Comparison of ENCODE assay signal across 13 cellular contexts in genomic region chr1:30933874-30934252, GRCh38. TPM values are rescaled to one million over a fixed set of nuclear protein-coding genes. Genes with fewer than 3 reads are reported as not detected.
A peak's percentile ranks its signal among the peaks of the same experiment; 100 is the strongest.
DNase-seq lines count a peak whose midpoint lies in the region; ATAC-seq and TF ChIP-seq lines count a peak whose summit lies in the region.
"Had no signal": no experiment of that assay in that cellular context is flagged by ENCODE, and none has a peak within 500 bp of the region (broad histone marks: within the 10 kb centered on the region; RNA-seq: fewer than 3 reads in every experiment).

No MANE protein-coding gene starts in this region.

- peak overlapping the region; percentile 17 for H3K4me3 Mint-ChIP-seq in natural killer cell
- H3K4me3 Mint-ChIP-seq in natural killer cell treated with Interleukin-12 subunit alpha and Interleukin-12 subunit beta and Interleukin-15 and Interleukin-18, amount 100 ng/mL, for 72 hours = no peak overlapping the region
- no peak overlapping the region for H3K4me3 Mint-ChIP-seq in activated naive CD8-positive, alpha-beta T cell treated with anti-CD3 and anti-CD28 coated beads for 36 hours
- no peak overlapping the region for H3K4me3 Mint-ChIP-seq in T-helper 2 cell treated with Interferon-gamma antibody and Interleukin-4, amounts not matched to agents 5 μg/mL and 100 μg/mL, for 36 hours

- in situ Hi-C loops in gastrocnemius medialis (cut with MboI; ENCODE audit: low sequenced_read_pairs in 4 of 4) = no loop called here

- no peak for TF ChIP-seq POLR2A in gastrocnemius medialis (IDR thresholded peaks at IDR 0.05)

- no peak overlapping the region for H3K4me3 ChIP-seq in gastrocnemius medialis
- H3K4me3 ChIP-seq: BLaER1, SK-N-MC had no signal

- H3K9me3 ChIP-seq in gastrocnemius medialis = no peaks in the 10 kb centered on the region
- H3K9me3 ChIP-seq: BLaER1 had no signal

- no peak for TF ChIP-seq CTCF in natural killer cell (IDR thresholded peaks at IDR 0.05)
- no peak for TF ChIP-seq CTCF in gastrocnemius medialis (IDR thresholded peaks at IDR 0.05 in 4 of 5, conservative IDR thresholded peaks at IDR 0.05 in 1 of 5)

- H3K4me1 Mint-ChIP-seq in natural killer cell = peaks cover 11 to 22% of the 10 kb centered on the region in 2 donors
- H3K4me1 Mint-ChIP-seq in natural killer cell treated with Interleukin-12 subunit alpha and Interleukin-12 subunit beta and Interleukin-15 and Interleukin-18, amount 100 ng/mL, for 72 hours (ENCODE audit: low read depth in 2 of 2) = peaks cover 9 to 19% of the 10 kb centered on the region in 2 donors
- H3K4me1 Mint-ChIP-seq in activated naive CD8-positive, alpha-beta T cell treated with anti-CD3 and anti-CD28 coated beads for 36 hours = no peaks in the 10 kb centered on the region
- no peaks in the 10 kb centered on the region for H3K4me1 Mint-ChIP-seq in T-helper 2 cell treated with Interferon-gamma antibody and Interleukin-4, amounts not matched to agents 5 μg/mL and 100 μg/mL, for 36 hours (ENCODE audit: low read depth)

- peak overlapping the region in 2 of 4 donors; percentile 46 to 51 for H3K27ac ChIP-seq in gastrocnemius medialis
- H3K27ac ChIP-seq: BLaER1, KMS-11, SK-N-MC had no signal

- H3K27ac Mint-ChIP-seq in natural killer cell = peak overlapping the region in 1 of 2 donors; percentile 33
- peak overlapping the region in 1 of 2 donors; percentile 1 for H3K27ac Mint-ChIP-seq in natural killer cell treated with Interleukin-12 subunit alpha and Interleukin-12 subunit beta and Interleukin-15 and Interleukin-18, amount 100 ng/mL, for 72 hours
- H3K27ac Mint-ChIP-seq in activated naive CD8-positive, alpha-beta T cell treated with anti-CD3 and anti-CD28 coated beads for 36 hours = peak overlapping the region; percentile 25
- H3K27ac Mint-ChIP-seq in T-helper 2 cell treated with Interferon-gamma antibody and Interleukin-4, amounts not matched to agents 5 μg/mL and 100 μg/mL, for 36 hours = no peak overlapping the region

- H3K36me3 Mint-ChIP-seq in natural killer cell = peaks cover 24% of the 10 kb centered on the region
- peaks cover 25% of the 10 kb centered on the region for H3K36me3 Mint-ChIP-seq in natural killer cell treated with Interleukin-12 subunit alpha and Interleukin-12 subunit beta and Interleukin-15 and Interleukin-18, amount 100 ng/mL, for 72 hours
- peaks cover 11% of the 10 kb centered on the region for H3K36me3 Mint-ChIP-seq in activated naive CD8-positive, alpha-beta T cell treated with anti-CD3 and anti-CD28 coated beads for 36 hours
- H3K36me3 Mint-ChIP-seq in T-helper 2 cell treated with Interferon-gamma antibody and Interleukin-4, amounts not matched to agents 5 μg/mL and 100 μg/mL, for 36 hours (ENCODE audit: low read depth) = peaks cover 35% of the 10 kb centered on the region

- no peaks in the 10 kb centered on the region for H3K9me3 Mint-ChIP-seq in natural killer cell
- H3K9me3 Mint-ChIP-seq in natural killer cell treated with Interleukin-12 subunit alpha and Interleukin-12 subunit beta and Interleukin-15 and Interleukin-18, amount 100 ng/mL, for 72 hours = no peaks in the 10 kb centered on the region
- H3K9me3 Mint-ChIP-seq in activated naive CD8-positive, alpha-beta T cell treated with anti-CD3 and anti-CD28 coated beads for 36 hours = no peaks in the 10 kb centered on the region
- H3K9me3 Mint-ChIP-seq in T-helper 2 cell treated with Interferon-gamma antibody and Interleukin-4, amounts not matched to agents 5 μg/mL and 100 μg/mL, for 36 hours = no peaks in the 10 kb centered on the region

- no peaks in the 10 kb centered on the region for H3K27me3 Mint-ChIP-seq in natural killer cell (ENCODE audit: low read depth in 2 of 2)
- H3K27me3 Mint-ChIP-seq in natural killer cell treated with Interleukin-12 subunit alpha and Interleukin-12 subunit beta and Interleukin-15 and Interleukin-18, amount 100 ng/mL, for 72 hours = no peaks in the 10 kb centered on the region
- H3K27me3 Mint-ChIP-seq in activated naive CD8-positive, alpha-beta T cell treated with anti-CD3 and anti-CD28 coated beads for 36 hours = no peaks in the 10 kb centered on the region
- H3K27me3 Mint-ChIP-seq in T-helper 2 cell treated with Interferon-gamma antibody and Interleukin-4, amounts not matched to agents 5 μg/mL and 100 μg/mL, for 36 hours (ENCODE audit: low read depth) = no peaks in the 10 kb centered on the region

- no peaks in the 10 kb centered on the region for H3K27me3 ChIP-seq in gastrocnemius medialis
- H3K27me3 ChIP-seq: BLaER1 had no signal

- DNase-seq in natural killer cell = no peak
- no peak for DNase-seq in natural killer cell treated with Interleukin-12 subunit alpha and Interleukin-12 subunit beta and Interleukin-15 and Interleukin-18, amount 100 ng/mL, for 72 hours (ENCODE audit: low spot score)
- no peak for DNase-seq in activated naive CD8-positive, alpha-beta T cell treated with anti-CD3 and anti-CD28 coated beads for 36 hours
- peak; percentile 34 for DNase-seq in iPS-NIHi7 (ENCODE audit: extremely low spot score)
- DNase-seq in activated gamma-delta T cell (lab: John Stamatoyannopoulos, UW) = no peak
- DNase-seq in T-helper 2 cell treated with Interferon-gamma antibody and Interleukin-4, amounts not matched to agents 5 μg/mL and 100 μg/mL, for 36 hours (ENCODE audit: low spot score) = no peak
- DNase-seq in gastrocnemius medialis = no peak
- DNase-seq: caudate nucleus; stimulated activated CD4-positive, alpha-beta T cell treated with anti-CD3 and anti-CD28 coated beads, Interleukin-12 subunit alpha, Interleukin-12 subunit beta, amount 100 ng/mL, for 4 hours had no signal

- H3K36me3 ChIP-seq in gastrocnemius medialis = peaks cover 0 to 49% of the 10 kb centered on the region in 2 donors

- H3K4me1 ChIP-seq in gastrocnemius medialis = peaks cover 10 to 14% of the 10 kb centered on the region in 2 donors
- H3K4me1 ChIP-seq: BLaER1 had no signal

- ATAC-seq in natural killer cell (no peak), gastrocnemius medialis (no peak), GM18907 (IDR thresholded peaks at IDR 0.05; ENCODE audit: unreplicated experiment) (no peak)
- ATAC-seq in natural killer cell treated with Interleukin-12 subunit alpha and Interleukin-12 subunit beta and Interleukin-15 and Interleukin-18, amount 100 ng/mL, for 72 hours = no peak

- intact Hi-C loops in natural killer cell (cut with micrococcal nuclease) (no loop called here), gastrocnemius medialis (cut with DNase I; ENCODE audit: low total_unique reads) (no loop called here)

RNA-seq across cellular contexts. Expression of gene SDC3, which starts 25.3 kb away (rescaled TPM):
- total RNA-seq in natural killer cell (under 1 TPM in 2 of 3 donors, not detected in 1; 0.33 to 0.63 TPM), gastrocnemius medialis (1 to 10 TPM; 2.7 to 5.6 (median 3.0) TPM)
- total RNA-seq in natural killer cell treated with Interleukin-12 subunit alpha and Interleukin-12 subunit beta and Interleukin-15 and Interleukin-18, amount 100 ng/mL, for 72 hours = under 1 TPM in 1 of 2 donors, not detected in 1; 0.11 TPM
- under 1 TPM; 0.30 to 0.43 TPM for total RNA-seq in activated naive CD8-positive, alpha-beta T cell treated with anti-CD3 and anti-CD28 coated beads for 36 hours
